In genomic region chr1:116793357-116793935, GRCh38 we compare ENCODE assay signal across 26 cellular contexts. TPM values are rescaled to one million over a fixed set of nuclear protein-coding genes. Genes with fewer than 3 reads are reported as not detected.
A peak's percentile ranks its signal among the peaks of the same experiment; 100 is the strongest.
DNase-seq lines count a peak whose midpoint lies in the region; ATAC-seq, FAIRE-seq and TF ChIP-seq lines count a peak whose summit lies in the region.
"Had no signal": no experiment of that assay in that cellular context is flagged by ENCODE, and none has a peak within 500 bp of the region (broad histone marks: within the 10 kb centered on the region; RNA-seq: fewer than 3 reads in every experiment).

No MANE protein-coding gene starts in this region.

- H2AFZ ChIP-seq in K562 (ENCODE audit: low read depth, low read length) (no peak overlapping the region), OCI-LY7 (ENCODE audit: low read length) (no peak overlapping the region)
- H2AFZ ChIP-seq: GM23338 had no signal

- H3K4me2 ChIP-seq in K562 (ENCODE audit: insufficient read depth, low read length) (no peak overlapping the region), OCI-LY7 (ENCODE audit: low read length) (no peak overlapping the region)
- H3K4me2 ChIP-seq: BLaER1, GM23338, KMS-11 had no signal

- H3K9ac ChIP-seq in K562 (ENCODE audit: insufficient read depth in 1 of 2, low read depth in 2 of 2, low read length in 2 of 2) = no peak overlapping the region
- H3K9ac ChIP-seq: BLaER1, KMS-11 had no signal

- H3K4me3 ChIP-seq in K562 (no peak overlapping the region), OCI-LY7 (ENCODE audit: low read depth, low read length, poor library complexity, severe bottlenecking) (no peak overlapping the region)
- H3K4me3 ChIP-seq: BLaER1, GM23338 had no signal

- no peaks in the 10 kb centered on the region for H3K27me3 Mint-ChIP-seq in activated CD8-positive, alpha-beta memory T cell treated with anti-CD3 and anti-CD28 coated beads, Interleukin-2, amount 10 ng/mL, durations not matched to agents 7 days and 5 days
- H3K27me3 Mint-ChIP-seq in stimulated activated naive CD8-positive, alpha-beta T cell treated with anti-CD3 and anti-CD28 coated beads, Interleukin-15, amount 100 ng/mL, for 72 hours = no peaks in the 10 kb centered on the region
- H3K27me3 Mint-ChIP-seq: CD4-positive, CD25-positive, alpha-beta regulatory T cell had no signal

- TF ChIP-seq CTCF in K562 (IDR thresholded peaks at IDR 0.05 in 2 of 3, conservative IDR thresholded peaks at IDR 0.05 in 1 of 3; ENCODE audit: insufficient read depth in 2 of 3, low read depth in 1 of 3, low read length in 3 of 3) (no peak), OCI-LY7 (conservative IDR thresholded peaks at IDR 0.05; ENCODE audit: low read length) (no peak), RWPE1 (conservative IDR thresholded peaks at IDR 0.05; ENCODE audit: low read depth) (no peak)

- H3K27ac Mint-ChIP-seq in activated CD8-positive, alpha-beta memory T cell treated with anti-CD3 and anti-CD28 coated beads, Interleukin-2, amount 10 ng/mL, durations not matched to agents 7 days and 5 days = peak overlapping the region; percentile 18
- no peak overlapping the region for H3K27ac Mint-ChIP-seq in stimulated activated naive CD8-positive, alpha-beta T cell treated with anti-CD3 and anti-CD28 coated beads, Interleukin-15, amount 100 ng/mL, for 72 hours
- H3K27ac Mint-ChIP-seq in stimulated activated effector memory CD8-positive, alpha-beta T cell treated with anti-CD3 and anti-CD28 coated beads, Interleukin-12 subunit alpha, Interleukin-12 subunit beta, amount 100 ng/mL, for 72 hours = peak overlapping the region; percentile 26
- H3K27ac Mint-ChIP-seq: CD4-positive, CD25-positive, alpha-beta regulatory T cell; GM23338; H9; HFFc6 had no signal

- DNase-seq in activated CD8-positive, alpha-beta memory T cell treated with anti-CD3 and anti-CD28 coated beads, Interleukin-2, amount 10 ng/mL, durations not matched to agents 7 days and 5 days = no peak
- DNase-seq in activated CD8-positive, alpha-beta memory T cell treated with anti-CD3 and anti-CD28 coated beads, Interleukin-2, amount 50 U/mL, for 4 hours = no peak
- DNase-seq in stimulated activated naive CD8-positive, alpha-beta T cell treated with anti-CD3 and anti-CD28 coated beads, Interleukin-15, amount 100 ng/mL, for 72 hours = no peak
- no peak for DNase-seq in stimulated activated naive CD8-positive, alpha-beta T cell treated with anti-CD3 and anti-CD28 coated beads, Interleukin-15, Interleukin-2, amounts not matched to agents 100 U/mL and 50 U/mL, for 24 hours
- DNase-seq in K562 (ENCODE audit: extremely low read depth in 1 of 4, low spot score in 3 of 4) (no peak), OCI-LY7 (ENCODE audit: low spot score) (no peak), RWPE1 (ENCODE audit: low spot score) (no peak)
- DNase-seq in stimulated activated effector memory CD8-positive, alpha-beta T cell treated with anti-CD3 and anti-CD28 coated beads, Interleukin-12 subunit alpha, Interleukin-12 subunit beta, amount 100 ng/mL, for 72 hours (ENCODE audit: low spot score in 2 of 2) = peak in 1 of 2 donors; percentile 18
- DNase-seq: CD4-positive, CD25-positive, alpha-beta regulatory T cell; DMS153; DND-41; H9; HFFc6; IMR-90; MM.1S; NCI-H1694; NCI-H2029 treated with DMSO at 0.1 percent for 48 hours; NCI-H446 treated with DMSO at 0.1 percent for 48 hours; NCI-H69; SHP77 treated with DMSO at 0.1 percent for 48 hours had no signal

- POLR2A ChIA-PET in K562 (lab: Yijun Ruan, JAX) (no interaction called here), OCI-LY7 (lab: Charles Lee) (interaction anchor here (0.5 to 1.1 kb wide), 2 partner anchors 11 to 56 kb away, joined by 3 to 4 read pairs; no protein-coding TSS in a partner anchor), RWPE1 (lab: Yijun Ruan, JAX; ENCODE audit: low non-redundant PET) (no interaction called here)

- intact Hi-C loops in K562 (cut with micrococcal nuclease) (no loop called here), OCI-LY7 (cut with micrococcal nuclease; ENCODE audit: unreplicated experiment) (no loop called here)

- ATAC-seq in activated CD8-positive, alpha-beta memory T cell treated with anti-CD3 and anti-CD28 coated beads, Interleukin-2, amount 10 ng/mL, durations not matched to agents 7 days and 5 days = no peak
- peak; percentile 40 for ATAC-seq in stimulated activated naive CD8-positive, alpha-beta T cell treated with anti-CD3 and anti-CD28 coated beads, Interleukin-15, amount 100 ng/mL, for 72 hours
- ATAC-seq in stimulated activated naive CD8-positive, alpha-beta T cell treated with anti-CD3 and anti-CD28 coated beads, Interleukin-15, Interleukin-2, amounts not matched to agents 100 U/mL and 50 U/mL, for 24 hours = no peak
- ATAC-seq in K562 = no peak
- ATAC-seq in stimulated activated effector memory CD8-positive, alpha-beta T cell treated with anti-CD3 and anti-CD28 coated beads, Interleukin-12 subunit alpha, Interleukin-12 subunit beta, amount 100 ng/mL, for 72 hours = peak; percentile 58
- ATAC-seq: GM23338, Panc1 had no signal

- CTCF ChIA-PET in activated CD8-positive, alpha-beta memory T cell treated with anti-CD3 and anti-CD28 coated beads, Interleukin-2, amount 10 ng/mL, durations not matched to agents 7 days and 5 days (lab: Charles Lee) = interaction anchor here (1.7 to 9.2 kb wide), 3 partner anchors 11 to 23 kb away, joined by 6 to 51 read pairs (median 6); no protein-coding TSS in a partner anchor
- CTCF ChIA-PET in K562 (lab: Yijun Ruan, JAX; ENCODE audit: low intra/inter-chr PET ratio) (no interaction called here), OCI-LY7 (lab: Charles Lee; ENCODE audit: unreplicated experiment) (no interaction called here), RWPE1 (lab: Yijun Ruan, JAX) (no interaction called here)

- no peak for TF ChIP-seq EP300 in K562 (IDR thresholded peaks at IDR 0.05; ENCODE audit: low read length)

- no peaks in the 10 kb centered on the region for H3K9me3 Mint-ChIP-seq in activated CD8-positive, alpha-beta memory T cell treated with anti-CD3 and anti-CD28 coated beads, Interleukin-2, amount 10 ng/mL, durations not matched to agents 7 days and 5 days (ENCODE audit: low read depth)
- H3K9me3 Mint-ChIP-seq in stimulated activated naive CD8-positive, alpha-beta T cell treated with anti-CD3 and anti-CD28 coated beads, Interleukin-15, amount 100 ng/mL, for 72 hours = peaks cover 7 to 17% of the 10 kb centered on the region in 2 donors
- H3K9me3 Mint-ChIP-seq in stimulated activated effector memory CD8-positive, alpha-beta T cell treated with anti-CD3 and anti-CD28 coated beads, Interleukin-12 subunit alpha, Interleukin-12 subunit beta, amount 100 ng/mL, for 72 hours = no peaks in the 10 kb centered on the region
- H3K9me3 Mint-ChIP-seq: CD4-positive, CD25-positive, alpha-beta regulatory T cell; H9; HFFc6 had no signal

- no peaks in the 10 kb centered on the region; a peak in 1 of 5 replicates for H3K4me1 ChIP-seq in K562 (replicated peaks in 1 of 2; ENCODE audit: control insufficient read depth in 2 of 2, insufficient read depth in 2 of 2, low read length in 2 of 2)
- peaks cover 27% of the 10 kb centered on the region for H3K4me1 ChIP-seq in OCI-LY7 (ENCODE audit: insufficient read depth, low read length, poor library complexity, severe bottlenecking)

- peaks cover 69% of the 10 kb centered on the region for H3K4me1 Mint-ChIP-seq in activated CD8-positive, alpha-beta memory T cell treated with anti-CD3 and anti-CD28 coated beads, Interleukin-2, amount 10 ng/mL, durations not matched to agents 7 days and 5 days
- peaks cover 62% of the 10 kb centered on the region for H3K4me1 Mint-ChIP-seq in stimulated activated naive CD8-positive, alpha-beta T cell treated with anti-CD3 and anti-CD28 coated beads, Interleukin-15, amount 100 ng/mL, for 72 hours
- H3K4me1 Mint-ChIP-seq in stimulated activated effector memory CD8-positive, alpha-beta T cell treated with anti-CD3 and anti-CD28 coated beads, Interleukin-12 subunit alpha, Interleukin-12 subunit beta, amount 100 ng/mL, for 72 hours = peaks cover 62% of the 10 kb centered on the region

- in situ Hi-C loops in K562 (cut with MboI) = no loop called here

- H3K9me2 ChIP-seq in OCI-LY7 (ENCODE audit: insufficient read depth, low read length) = no peaks in the 10 kb centered on the region

- H3K9me3 ChIP-seq in K562 (replicated peaks; ENCODE audit: control insufficient read depth, insufficient read depth, low read depth, low read length) (no peaks in the 10 kb centered on the region), OCI-LY7 (ENCODE audit: low read length) (no peaks in the 10 kb centered on the region)

- no peaks in the 10 kb centered on the region for H3K9me1 ChIP-seq in K562 (ENCODE audit: control insufficient read depth, insufficient read depth, low read length)

- peaks cover 19% of the 10 kb centered on the region for H3K36me3 Mint-ChIP-seq in activated CD8-positive, alpha-beta memory T cell treated with anti-CD3 and anti-CD28 coated beads, Interleukin-2, amount 10 ng/mL, durations not matched to agents 7 days and 5 days
- peaks cover 49% of the 10 kb centered on the region for H3K36me3 Mint-ChIP-seq in stimulated activated effector memory CD8-positive, alpha-beta T cell treated with anti-CD3 and anti-CD28 coated beads, Interleukin-12 subunit alpha, Interleukin-12 subunit beta, amount 100 ng/mL, for 72 hours
- H3K36me3 Mint-ChIP-seq: CD4-positive, CD25-positive, alpha-beta regulatory T cell had no signal

- H3K36me3 ChIP-seq in K562 (ENCODE audit: control insufficient read depth, insufficient read depth, low read length) (no peaks in the 10 kb centered on the region; the same call in 2 of the 3 replicates), OCI-LY7 (ENCODE audit: insufficient read depth, low read length) (no peaks in the 10 kb centered on the region)
- H3K36me3 ChIP-seq: BLaER1 had no signal

- no peaks in the 10 kb centered on the region for H3K27me3 ChIP-seq in K562 (ENCODE audit: control insufficient read depth in 2 of 2, insufficient read depth in 2 of 2, low read length in 2 of 2)
- H3K27me3 ChIP-seq: BLaER1 had no signal

- BruUV-seq in K562 (replicated peaks; lab: Mats Ljungman, UMichigan) = no TSS peak
- no TSS peak for BruUV-seq in OCI-LY7 (replicated peaks; lab: Mats Ljungman, UMichigan)

- no peak overlapping the region for H3K4me3 Mint-ChIP-seq in activated CD8-positive, alpha-beta memory T cell treated with anti-CD3 and anti-CD28 coated beads, Interleukin-2, amount 10 ng/mL, durations not matched to agents 7 days and 5 days
- H3K4me3 Mint-ChIP-seq in stimulated activated naive CD8-positive, alpha-beta T cell treated with anti-CD3 and anti-CD28 coated beads, Interleukin-15, amount 100 ng/mL, for 72 hours = no peak overlapping the region
- no peak overlapping the region for H3K4me3 Mint-ChIP-seq in stimulated activated effector memory CD8-positive, alpha-beta T cell treated with anti-CD3 and anti-CD28 coated beads, Interleukin-12 subunit alpha, Interleukin-12 subunit beta, amount 100 ng/mL, for 72 hours
- H3K4me3 Mint-ChIP-seq: CD4-positive, CD25-positive, alpha-beta regulatory T cell; GM23338; H9; HFFc6 had no signal

- 11% methylated on average over 2 of the region's 2 CpGs for WGBS in K562 (ENCODE audit: insufficient coverage, low coverage, missing lambda C conversion rate)

- H4K20me1 ChIP-seq in K562 (replicated peaks; ENCODE audit: control insufficient read depth, insufficient read depth, low read length) (no peaks in the 10 kb centered on the region), OCI-LY7 (ENCODE audit: insufficient read depth, low read length) (no peaks in the 10 kb centered on the region)
- H4K20me1 ChIP-seq: BLaER1 had no signal

- H3K27ac ChIP-seq in K562 (ENCODE audit: extremely low read depth, low read depth, low read length) = no peak overlapping the region
- H3K27ac ChIP-seq in OCI-LY7 (ENCODE audit: low read depth, low read length, poor library complexity, severe bottlenecking) = no peak overlapping the region
- no peak overlapping the region for H3K27ac ChIP-seq in RWPE1
- H3K27ac ChIP-seq: BLaER1, KMS-11 had no signal

- H3K79me2 ChIP-seq in K562 (ENCODE audit: control insufficient read depth, insufficient read depth, low read length) (no peaks in the 10 kb centered on the region), OCI-LY7 (ENCODE audit: insufficient read depth, low read depth, low read length) (no peaks in the 10 kb centered on the region)

- no peak for TF ChIP-seq RAD21 in K562 (CRISPR knock-in tag; conservative IDR thresholded peaks at IDR 0.05 in 1 of 2, IDR thresholded peaks at IDR 0.05 in 1 of 2)

- no peak for FAIRE-seq in K562 (lab: Jason Lieb, UNC)
- FAIRE-seq: A204.1 had no signal

- TF ChIP-seq POLR2A in K562 (conservative IDR thresholded peaks at IDR 0.05) = no peak

RNA-seq across cellular contexts. Expression of gene CD2, which starts 39.2 kb away (rescaled TPM):
- 100 to 1,000 TPM; 278 to 444 TPM for total RNA-seq in activated CD8-positive, alpha-beta memory T cell treated with anti-CD3 and anti-CD28 coated beads, Interleukin-2, amount 10 ng/mL, durations not matched to agents 7 days and 5 days
- not detected in 2 replicates for total RNA-seq in K562 (2011; cell fraction: chromatin; rRNA removed; ENCODE audit: low replicate concordance)
- total RNA-seq in K562 (2011; cell fraction: nucleolus; rRNA removed) = not detected in 2 replicates
- not detected in 2 replicates for total RNA-seq in K562 (2011; cell fraction: nucleoplasm; rRNA removed)
- total RNA-seq in K562 (2014; rRNA removed) = not detected in 2 replicates
- total RNA-seq in K562 (2014; rRNA removed; fragmentation: Illumina TruSeq; extraction: Trizol) = not detected in 2 replicates
- total RNA-seq in K562 (2015; rRNA removed; fragmentation: Illumina TruSeq; extraction: Trizol) = not detected in 2 replicates
- 0.16 and 0.29 TPM in 2 replicates for total RNA-seq in K562 (2021)
- polyA plus RNA-seq in K562 (2011; rRNA removed) = not detected in 2 replicates
- polyA plus RNA-seq in K562 (2011; cell fraction: cytosol; rRNA removed) = not detected in 2 replicates
- not detected in 2 replicates for polyA plus RNA-seq in K562 (2011; cell fraction: nucleus; rRNA removed)
- polyA plus RNA-seq in K562 (2012) = 0.06 TPM in 1 of 2 replicates, not detected in the other
- 0.07 TPM in 1 of 2 replicates, not detected in the other for polyA plus RNA-seq in K562 (2014; fragmentation: Illumina TruSeq; extraction: Trizol)
- not detected for polyA plus RNA-seq in K562 (2014; fragmentation: Nextera tagmentation; extraction: Ambion mirVana)
- polyA plus RNA-seq in K562 (2014; rRNA removed) = not detected in 2 replicates
- not detected in 2 replicates for polyA minus RNA-seq in K562 (2011; rRNA and poly(A)+ RNA removed)
- polyA minus RNA-seq in K562 (2011; cell fraction: cytosol; rRNA and poly(A)+ RNA removed) = not detected in 2 replicates
- not detected in 2 replicates for polyA minus RNA-seq in K562 (2011; cell fraction: nucleus; rRNA and poly(A)+ RNA removed)
- total RNA-seq in OCI-LY7 (2014; rRNA removed; shearing (Covaris generic)) = not detected in 2 replicates
- total RNA-seq in OCI-LY7 (2022) = not detected in 2 replicates
- total RNA-seq: GM23338, H9, HFFc6, IMR-90 had no signal
- polyA plus RNA-seq: AG04450, GM23338, IMR-90 had no signal

Comparison
In these comparisons a context has a peak if more than half of its experiments do, and no peak if none do; other contexts are left out.
1. ATAC-seq: peak in stimulated activated naive CD8-positive, alpha-beta T cell treated with anti-CD3 and anti-CD28 coated beads, Interleukin-15, amount 100 ng/mL, for 72 hours (single experiment) and stimulated activated effector memory CD8-positive, alpha-beta T cell treated with anti-CD3 and anti-CD28 coated beads, Interleukin-12 subunit alpha, Interleukin-12 subunit beta, amount 100 ng/mL, for 72 hours (single experiment); none in activated CD8-positive, alpha-beta memory T cell treated with anti-CD3 and anti-CD28 coated beads, Interleukin-2, amount 10 ng/mL, durations not matched to agents 7 days and 5 days (single experiment), stimulated activated naive CD8-positive, alpha-beta T cell treated with anti-CD3 and anti-CD28 coated beads, Interleukin-15, Interleukin-2, amounts not matched to agents 100 U/mL and 50 U/mL, for 24 hours (single experiment) and K562 (single experiment).
2. H3K27ac Mint-ChIP-seq: peak in activated CD8-positive, alpha-beta memory T cell treated with anti-CD3 and anti-CD28 coated beads, Interleukin-2, amount 10 ng/mL, durations not matched to agents 7 days and 5 days (single experiment) and stimulated activated effector memory CD8-positive, alpha-beta T cell treated with anti-CD3 and anti-CD28 coated beads, Interleukin-12 subunit alpha, Interleukin-12 subunit beta, amount 100 ng/mL, for 72 hours (single experiment); none in stimulated activated naive CD8-positive, alpha-beta T cell treated with anti-CD3 and anti-CD28 coated beads, Interleukin-15, amount 100 ng/mL, for 72 hours (0 of 2).
3. RNA of gene CD2, which starts 39.2 kb away (total RNA-seq): 278 to 444 TPM in activated CD8-positive, alpha-beta memory T cell treated with anti-CD3 and anti-CD28 coated beads, Interleukin-2, amount 10 ng/mL, durations not matched to agents 7 days and 5 days; 0.16 to 0.29 TPM in K562 and not detected in OCI-LY7; every median in the first group is over 100 times any median in the second.